ENCODE assay signal across 9 cellular contexts in the genomic region with DNA sequence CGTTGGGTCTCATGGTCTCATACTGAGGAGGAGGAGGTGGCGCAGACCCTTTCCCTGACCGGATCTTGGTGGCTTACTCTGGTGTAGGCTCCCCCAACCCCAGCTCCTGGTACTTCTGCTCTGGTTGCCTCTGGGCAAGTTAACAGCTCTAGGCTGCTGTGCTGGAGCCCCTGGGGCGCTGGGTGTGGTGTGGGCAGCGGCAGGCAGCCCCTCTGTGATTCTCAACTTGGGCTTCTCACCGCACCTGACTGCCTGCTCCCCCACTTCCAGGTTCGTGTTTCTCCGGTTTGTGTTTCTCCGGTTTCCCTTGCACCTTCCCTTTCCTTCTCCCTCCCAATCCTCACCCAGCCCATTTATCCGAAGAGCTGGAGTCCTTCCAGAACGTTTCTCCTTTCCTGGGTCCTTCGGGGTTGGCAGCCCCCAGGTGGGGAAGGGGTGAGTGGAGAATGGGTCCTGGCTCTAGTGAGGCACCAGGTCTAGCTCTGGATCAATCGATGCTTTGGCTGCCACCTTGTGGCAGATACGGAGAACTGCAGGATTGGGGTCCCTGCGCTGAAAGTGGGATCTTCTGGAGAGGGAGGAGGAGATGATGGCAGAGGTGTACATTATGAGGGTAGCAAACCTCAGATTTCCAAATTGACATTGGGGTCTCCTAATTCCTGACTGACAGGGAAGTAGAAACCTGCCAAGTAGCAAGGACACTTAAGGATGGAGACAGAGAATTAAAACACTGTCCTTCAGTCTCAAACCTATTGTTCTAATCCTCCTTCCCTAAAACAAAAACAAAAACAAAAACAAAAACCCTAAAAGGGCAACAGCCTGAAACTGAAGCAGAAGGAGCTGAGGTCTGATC. TPM values are rescaled to one million over a fixed set of nuclear protein-coding genes. Genes with fewer than 3 reads are reported as not detected.
DNase-seq lines count a peak whose midpoint lies in the region; ATAC-seq and TF ChIP-seq lines count a peak whose summit lies in the region.
"Had no signal": no experiment of that assay in that cellular context is flagged by ENCODE, and none has a peak within 500 bp of the region (broad histone marks: within the 10 kb centered on the region; RNA-seq: fewer than 3 reads in every experiment).

No MANE protein-coding gene starts in this region.

- H4K8ac ChIP-seq in trophoblast cell (ENCODE audit: low read depth, low read length): no peak overlapping the region

- H3K18ac ChIP-seq in trophoblast cell (ENCODE audit: low read length): no peak overlapping the region

- peak; percentile 79 for TF ChIP-seq RAD21 in Ishikawa (IDR thresholded peaks at IDR 0.05; ENCODE audit: low read depth)

- H3K27me3 ChIP-seq in RWPE2 (ENCODE audit: insufficient read depth, poor library complexity, severe bottlenecking): peaks cover 34% of the 10 kb centered on the region
- peaks cover 36% of the 10 kb centered on the region for H3K27me3 ChIP-seq in trophoblast cell (ENCODE audit: insufficient read depth, low read length)

- H3K4ac ChIP-seq in trophoblast cell (ENCODE audit: low read depth, low read length): no peak overlapping the region

- H3K4me1 ChIP-seq in RWPE2 (ENCODE audit: insufficient read depth, poor library complexity, severe bottlenecking) (no peaks in the 10 kb centered on the region), trophoblast cell (ENCODE audit: control insufficient read depth in 1 of 2, insufficient read depth in 2 of 2, low read length in 2 of 2) (peaks cover under 1 to 5% of the 10 kb centered on the region in 2 experiments)

- no peak overlapping the region for H3K14ac ChIP-seq in trophoblast cell (ENCODE audit: low read length)

- H3K36me3 ChIP-seq in RWPE2 (ENCODE audit: low read depth) (no peaks in the 10 kb centered on the region), trophoblast cell (ENCODE audit: control insufficient read depth in 1 of 2, insufficient read depth in 2 of 2, low read length in 2 of 2) (no peaks in the 10 kb centered on the region)

- DNase-seq in RWPE2 (ENCODE audit: low spot score) (no peak), germinal center (ENCODE audit: low spot score) (peak; percentile 83), trophoblast cell (peak; percentile 51 to 90)
- DNase-seq in activated gamma-delta T cell treated with anti-CD3 and anti-CD28 coated beads, Interleukin-2, amount 50 U/mL, for 16 hours (ENCODE audit: low read depth): peak; percentile 42

- H3K4me3 ChIP-seq in RWPE2 (ENCODE audit: severe bottlenecking): no peak overlapping the region
- H3K4me3 ChIP-seq in trophoblast cell (ENCODE audit: low read depth, low read length): no peak overlapping the region

- no peak overlapping the region for H2BK120ac ChIP-seq in trophoblast cell (ENCODE audit: insufficient read depth, low read length, poor library complexity)

- no peak for TF ChIP-seq EP300 in Ishikawa (IDR thresholded peaks at IDR 0.05; ENCODE audit: borderline replicate concordance)

- no peak overlapping the region for H2AK5ac ChIP-seq in trophoblast cell (ENCODE audit: low read length)

- H2BK5ac ChIP-seq in trophoblast cell (ENCODE audit: low read depth, low read length, poor library complexity): no peak overlapping the region

- no peaks in the 10 kb centered on the region for H3K79me1 ChIP-seq in trophoblast cell (ENCODE audit: low read length)

- no peak overlapping the region for H4K91ac ChIP-seq in trophoblast cell (ENCODE audit: low read depth, low read length)

- H3K9me3 ChIP-seq in RWPE2 (ENCODE audit: severe bottlenecking) (no peaks in the 10 kb centered on the region), trophoblast cell (ENCODE audit: insufficient read depth, low read depth, low read length) (peaks cover 1% of the 10 kb centered on the region)

- H3K79me2 ChIP-seq in trophoblast cell (ENCODE audit: control insufficient read depth, insufficient read depth, low read length, poor library complexity): no peaks in the 10 kb centered on the region

- no peak overlapping the region for H3K27ac ChIP-seq in RWPE2 (ENCODE audit: poor library complexity, severe bottlenecking)
- H3K27ac ChIP-seq in trophoblast cell (ENCODE audit: low read depth, low read length): no peak overlapping the region

- H4K12ac ChIP-seq in trophoblast cell (ENCODE audit: low read depth, low read length): no peak overlapping the region

- H3K23ac ChIP-seq in trophoblast cell (ENCODE audit: low read length): no peak overlapping the region

- ATAC-seq in RWPE2 (ENCODE audit: low read depth): peak; percentile 52
- no peak for ATAC-seq in GM19463 (IDR thresholded peaks at IDR 0.05; ENCODE audit: unreplicated experiment)
- ATAC-seq in GM19395 (IDR thresholded peaks at IDR 0.05; ENCODE audit: unreplicated experiment): no peak

- H2AFZ ChIP-seq in trophoblast cell (ENCODE audit: insufficient read depth, low read length, poor library complexity): no peak overlapping the region

- peak; percentile 75 for TF ChIP-seq CTCF in GM12801 (IDR thresholded peaks at IDR 0.05; ENCODE audit: extremely low read depth, insufficient read length)
- TF ChIP-seq CTCF in RWPE2 (IDR thresholded peaks at IDR 0.05; ENCODE audit: poor library complexity, severe bottlenecking): peak; percentile 93

- no peak overlapping the region for H3K4me2 ChIP-seq in trophoblast cell (ENCODE audit: low read length)

- WGBS in trophoblast cell (ENCODE audit: extremely low coverage, insufficient coverage, insufficient read length): no CpG with 5 or more reads among the region's 15 CpGs

- H3K9ac ChIP-seq in trophoblast cell (ENCODE audit: low read length): no peak overlapping the region

- no peak overlapping the region for H2BK12ac ChIP-seq in trophoblast cell (ENCODE audit: low read length)

TF ChIP-seq in Ishikawa, 13 proteins besides CTCF, POLR2A, EP300 and RAD21:
- peak; percentile 88; the same call in 1 of the 2 replicates for TF ChIP-seq ZBTB7A (IDR thresholded peaks at IDR 0.05; ENCODE audit: low read depth)
- no peak for TF ChIP-seq EGR1 (IDR thresholded peaks at IDR 0.05)

RNA-seq across cellular contexts. Expression of a gene that starts 8.3 kb away (rescaled TPM):
- not detected in 2 replicates for polyA plus RNA-seq in trophoblast cell (2013)
- polyA plus RNA-seq: esophagus had no signal

RNA-seq across cellular contexts. Expression of a gene that starts 16.3 kb away (rescaled TPM):
- 44.9 and 46.2 TPM in 2 replicates for polyA plus RNA-seq in trophoblast cell (2013)
